8 cellular contexts compared by ENCODE assay signal in the genomic region with DNA sequence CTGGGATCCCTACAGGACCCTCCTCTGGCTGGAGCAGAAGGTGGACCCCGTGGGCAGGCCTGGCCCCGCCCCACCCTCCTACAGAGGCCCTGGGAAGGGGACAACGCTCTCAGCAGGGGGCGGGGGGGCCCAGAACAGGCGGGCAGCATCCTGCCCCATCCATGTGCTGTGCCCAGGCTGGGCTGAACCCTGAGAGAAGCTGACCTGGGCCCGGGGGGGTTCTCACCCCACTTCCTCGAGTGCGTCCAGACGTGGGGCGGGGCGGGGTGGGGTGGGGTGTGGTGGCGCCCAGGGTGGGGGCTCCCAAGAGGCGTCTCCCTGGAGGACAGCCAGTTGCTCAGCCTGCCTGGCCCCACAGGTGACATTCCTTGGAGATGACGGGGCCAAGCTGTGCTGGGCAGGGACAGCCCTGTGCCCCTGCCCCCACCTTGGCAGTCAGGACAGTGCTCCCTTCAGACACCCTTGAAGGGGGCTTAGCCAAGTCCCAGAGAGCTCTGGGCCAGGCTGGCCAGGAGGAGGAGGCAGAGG.
DNase-seq lines count a peak whose midpoint lies in the region; ATAC-seq and TF ChIP-seq lines count a peak whose summit lies in the region.

No MANE protein-coding gene starts in this region.

- TF ChIP-seq CTCF in RWPE1 (conservative IDR thresholded peaks at IDR 0.05; ENCODE audit: low read depth): no peak

- ATAC-seq in HG03095 (IDR thresholded peaks at IDR 0.05; ENCODE audit: unreplicated experiment): no peak

- CTCF ChIA-PET in RWPE1 (lab: Yijun Ruan, JAX): interaction anchor here (0.6 to 2.1 kb wide), 7 partner anchors 10 to 310 kb away, joined by 3 to 12 read pairs (median 4); partner anchors contain the start of gene WBP2

- no peaks in the 10 kb centered on the region for H3K27me3 Mint-ChIP-seq in activated T-cell treated with anti-CD3 and anti-CD28 coated beads, Interleukin-2, amount 50 U/mL, for 24 hours

- H3K27ac ChIP-seq in RWPE1 (peak overlapping the region; percentile 92), skin epidermis (peak overlapping the region; percentile 16 to 97 (median 89))

- peak overlapping the region; percentile 22 to 46 (median 36) for H3K4me3 ChIP-seq in skin epidermis

- DNase-seq in activated T-cell treated with anti-CD3 and anti-CD28 coated beads, Interleukin-2, amount 50 U/mL, for 24 hours: no peak
- DNase-seq in activated T-cell treated with anti-CD3 and anti-CD28 coated beads, Interleukin-2, amount 50 U/mL, for 48 hours: no peak
- DNase-seq in RWPE1 (ENCODE audit: low spot score): peak; percentile 41
- peak; percentile 64 for DNase-seq in glomerular visceral epithelial cell (ENCODE audit: extremely low spot score)
- DNase-seq in NCI-H187 (lab: John Stamatoyannopoulos, UW): no peak
- DNase-seq in OCI-M1 (lab: John Stamatoyannopoulos, UW): no peak

- H3K9me3 Mint-ChIP-seq in activated T-cell treated with anti-CD3 and anti-CD28 coated beads, Interleukin-2, amount 50 U/mL, for 24 hours: no peaks in the 10 kb centered on the region

- POLR2A ChIA-PET in RWPE1 (lab: Yijun Ruan, JAX; ENCODE audit: low non-redundant PET): interaction anchor here (0.5 to 3.1 kb wide), 5 partner anchors 10 to 274 kb away, joined by 3 to 11 read pairs (median 4); partner anchors contain the start of gene WBP2

- peaks cover 78% of the 10 kb centered on the region for H3K36me3 Mint-ChIP-seq in activated T-cell treated with anti-CD3 and anti-CD28 coated beads, Interleukin-2, amount 50 U/mL, for 24 hours (ENCODE audit: low read depth)

- peak overlapping the region; percentile 96 for H3K27ac Mint-ChIP-seq in activated T-cell treated with anti-CD3 and anti-CD28 coated beads, Interleukin-2, amount 50 U/mL, for 24 hours

- peak overlapping the region; percentile 96 for H3K4me3 Mint-ChIP-seq in activated T-cell treated with anti-CD3 and anti-CD28 coated beads, Interleukin-2, amount 50 U/mL, for 24 hours

- H3K4me1 Mint-ChIP-seq in activated T-cell treated with anti-CD3 and anti-CD28 coated beads, Interleukin-2, amount 50 U/mL, for 24 hours (ENCODE audit: low read depth): peaks cover 29% of the 10 kb centered on the region

Comparison
In these comparisons a context has a peak if more than half of its experiments do, and no peak if none do; other contexts are left out.
1. DNase-seq: peak in RWPE1 (single experiment) and glomerular visceral epithelial cell (single experiment); none in activated T-cell treated with anti-CD3 and anti-CD28 coated beads, Interleukin-2, amount 50 U/mL, for 24 hours (single experiment), activated T-cell treated with anti-CD3 and anti-CD28 coated beads, Interleukin-2, amount 50 U/mL, for 48 hours (0 of 2), NCI-H187 (0 of 2) and OCI-M1 (single experiment).